Comparison of ENCODE assay signal across 10 cellular contexts in genomic region chr18:75203456-75204261, GRCh38. TPM values are rescaled to one million over a fixed set of nuclear protein-coding genes. Genes with fewer than 3 reads are reported as not detected.
A peak's percentile ranks its signal among the peaks of the same experiment; 100 is the strongest.
DNase-seq lines count a peak whose midpoint lies in the region; ATAC-seq and TF ChIP-seq lines count a peak whose summit lies in the region.
"Had no signal": no experiment of that assay in that cellular context is flagged by ENCODE, and none has a peak within 500 bp of the region (broad histone marks: within the 10 kb centered on the region; RNA-seq: fewer than 3 reads in every experiment).

No MANE protein-coding gene starts in this region.

- H3K23ac ChIP-seq in trophoblast cell (ENCODE audit: low read length) = no peak overlapping the region

- no peak overlapping the region for H2BK5ac ChIP-seq in trophoblast cell (ENCODE audit: low read depth, low read length, poor library complexity)

- H3K9ac ChIP-seq in SK-N-MC (ENCODE audit: insufficient read length) (no peak overlapping the region), trophoblast cell (ENCODE audit: low read length) (no peak overlapping the region)

- no peak overlapping the region for H4K12ac ChIP-seq in trophoblast cell (ENCODE audit: low read depth, low read length)

- no peak overlapping the region for H2BK120ac ChIP-seq in trophoblast cell (ENCODE audit: insufficient read depth, low read length, poor library complexity)

- peak overlapping the region; percentile 65 for H3K4me3 ChIP-seq in SK-N-MC
- H3K4me3 ChIP-seq in trophoblast cell (ENCODE audit: low read depth, low read length) = peak overlapping the region; percentile 13

- no peak overlapping the region for H2BK12ac ChIP-seq in trophoblast cell (ENCODE audit: low read length)

- H3K4me1 ChIP-seq in foreskin keratinocyte (peaks cover 3% of the 10 kb centered on the region), trophoblast cell (ENCODE audit: control insufficient read depth in 1 of 2, insufficient read depth in 2 of 2, low read length in 2 of 2) (peaks cover 18 to 20% of the 10 kb centered on the region in 2 experiments)

- TF ChIP-seq CTCF in foreskin keratinocyte (conservative IDR thresholded peaks at IDR 0.05) = no peak

- H3K9me3 ChIP-seq in SK-N-MC (ENCODE audit: low read depth, low read length) = no peaks in the 10 kb centered on the region
- H3K9me3 ChIP-seq in trophoblast cell (ENCODE audit: insufficient read depth, low read depth, low read length) = peaks cover 4% of the 10 kb centered on the region

- no peaks in the 10 kb centered on the region for H3K36me3 ChIP-seq in SK-N-MC (ENCODE audit: insufficient read depth, low read length)
- H3K36me3 ChIP-seq in trophoblast cell (ENCODE audit: control insufficient read depth in 1 of 2, insufficient read depth in 2 of 2, low read length in 2 of 2) = peaks cover 0 to 4% of the 10 kb centered on the region in 2 experiments

- no CpG with 5 or more reads among the region's 23 CpGs for WGBS in trophoblast cell (ENCODE audit: extremely low coverage, insufficient coverage, insufficient read length)

- H3K4me2 ChIP-seq in trophoblast cell (ENCODE audit: low read length) = peak overlapping the region; percentile 64

- H3K18ac ChIP-seq in trophoblast cell (ENCODE audit: low read length) = no peak overlapping the region

- H4K8ac ChIP-seq in trophoblast cell (ENCODE audit: low read depth, low read length) = no peak overlapping the region

- H4K91ac ChIP-seq in trophoblast cell (ENCODE audit: low read depth, low read length) = no peak overlapping the region

- peak overlapping the region; percentile 80 for H3K27ac ChIP-seq in SK-N-MC
- no peak overlapping the region for H3K27ac ChIP-seq in foreskin keratinocyte
- H3K27ac ChIP-seq in trophoblast cell (ENCODE audit: low read depth, low read length) = no peak overlapping the region

- H3K4ac ChIP-seq in trophoblast cell (ENCODE audit: low read depth, low read length) = no peak overlapping the region

- peak; percentile 36 for ATAC-seq in foreskin keratinocyte
- ATAC-seq in GM19351 (IDR thresholded peaks at IDR 0.05; ENCODE audit: unreplicated experiment) = no peak

- H3K27me3 ChIP-seq in foreskin keratinocyte (no peaks in the 10 kb centered on the region), trophoblast cell (ENCODE audit: insufficient read depth, low read length) (peaks cover 47% of the 10 kb centered on the region)

- H3K79me2 ChIP-seq in trophoblast cell (ENCODE audit: control insufficient read depth, insufficient read depth, low read length, poor library complexity) = no peaks in the 10 kb centered on the region

- no peak overlapping the region for H2AK5ac ChIP-seq in trophoblast cell (ENCODE audit: low read length)

- peak; percentile 49 for DNase-seq in AG20443 (ENCODE audit: low spot score)
- no peak for DNase-seq in SK-N-MC (ENCODE audit: low read depth, low spot score)
- DNase-seq in foreskin keratinocyte = no peak
- DNase-seq in trophoblast cell = no peak
- DNase-seq in mesenteric fat pad (ENCODE audit: low spot score) = no peak
- DNase-seq in MV-4-11 (lab: John Stamatoyannopoulos, UW) = no peak
- no peak for DNase-seq in dedifferentiated amniotic fluid mesenchymal stem cell (ENCODE audit: extremely low spot score)
- DNase-seq: activated naive CD4-positive, alpha-beta T cell; NCI-H1694 had no signal

- no peak overlapping the region for H3K14ac ChIP-seq in trophoblast cell (ENCODE audit: low read length)

- peaks cover under 1% of the 10 kb centered on the region for H3K79me1 ChIP-seq in trophoblast cell (ENCODE audit: low read length)

- H2AFZ ChIP-seq in trophoblast cell (ENCODE audit: insufficient read depth, low read length, poor library complexity) = no peak overlapping the region

RNA-seq across cellular contexts. Expression of gene PTGR3, which starts 5.3 kb away (rescaled TPM):
- 13.9 and 14.4 TPM in 2 replicates for total RNA-seq in foreskin keratinocyte
- 11.8 and 12.5 TPM in 2 replicates for polyA plus RNA-seq in foreskin keratinocyte
- 2.7 and 3.5 TPM in 2 replicates for polyA plus RNA-seq in trophoblast cell (2013)
- total RNA-seq in mesenteric fat pad = 25.5 TPM

RNA-seq across cellular contexts. Expression of gene TSHZ1, which starts 6.9 kb away (rescaled TPM):
- total RNA-seq in foreskin keratinocyte (8.2 and 9.2 TPM in 2 replicates), mesenteric fat pad (20.9 TPM)
- 2.5 and 2.9 TPM in 2 replicates for polyA plus RNA-seq in foreskin keratinocyte
- polyA plus RNA-seq in trophoblast cell (2013) = 1.2 and 1.4 TPM in 2 replicates
